ENCODE assay signal across 16 cellular contexts in the genomic region with DNA sequence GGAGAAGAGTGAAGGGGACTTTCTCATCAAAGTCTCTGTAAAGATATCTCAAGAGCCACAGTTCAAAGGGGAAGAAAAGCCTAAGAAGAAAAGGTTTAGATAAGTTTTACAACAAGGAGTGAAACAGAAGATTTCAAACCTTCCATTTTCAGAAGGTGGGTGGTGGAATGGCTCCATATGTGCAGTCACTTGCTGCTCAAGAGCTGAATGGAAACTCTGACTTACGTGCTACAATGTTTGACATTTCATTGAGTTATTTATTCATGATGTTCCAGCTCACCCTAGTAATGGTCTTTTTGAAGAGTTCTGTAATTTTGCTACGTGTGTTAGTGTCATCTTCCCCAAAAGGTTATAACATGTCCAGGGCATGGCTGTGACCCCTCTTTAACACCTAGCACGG. TPM values are rescaled to one million over a fixed set of nuclear protein-coding genes. Genes with fewer than 3 reads are reported as not detected.
DNase-seq lines count a peak whose midpoint lies in the region; ATAC-seq lines count a peak whose summit lies in the region.
"Had no signal": no experiment of that assay in that cellular context is flagged by ENCODE, and none has a peak within 500 bp of the region (broad histone marks: within the 10 kb centered on the region; RNA-seq: fewer than 3 reads in every experiment).

No MANE protein-coding gene starts in this region.

- peak overlapping the region; percentile 95 for H3K27ac Mint-ChIP-seq in activated naive CD8-positive, alpha-beta T cell treated with anti-CD3 and anti-CD28 coated beads for 36 hours

- DNase-seq in activated T-cell treated with anti-CD3 and anti-CD28 coated beads for 24 hours (ENCODE audit: low read depth), result peak; percentile 15
- no peak for DNase-seq in activated T-cell treated with anti-CD3 and anti-CD28 coated beads, Interleukin-2, amount 50 U/mL, for 1 hour
- DNase-seq in stimulated activated CD4-positive, alpha-beta T cell treated with anti-CD3 and anti-CD28 coated beads, Interleukin-4, amount 100 ng/mL, for 24 hours, result peak; percentile 19
- DNase-seq in stimulated activated CD4-positive, alpha-beta T cell treated with anti-CD3 and anti-CD28 coated beads, Interleukin-12 subunit alpha, Interleukin-12 subunit beta, amount 100 ng/mL, for 4 hours, result no peak
- DNase-seq in activated naive CD8-positive, alpha-beta T cell treated with anti-CD3 and anti-CD28 coated beads for 36 hours, result no peak
- DNase-seq in dedifferentiated amniotic fluid mesenchymal stem cell (ENCODE audit: extremely low spot score), result no peak
- DNase-seq: COR-L47, GF-D8, KG1, NCI-H1048, NCI-H146, NCI-H2081, NCI-H510A, NCI-H774, PC-3 had no signal

- H3K36me3 Mint-ChIP-seq in activated naive CD8-positive, alpha-beta T cell treated with anti-CD3 and anti-CD28 coated beads for 36 hours, result peaks cover 36% of the 10 kb centered on the region

- H3K4me1 Mint-ChIP-seq in activated naive CD8-positive, alpha-beta T cell treated with anti-CD3 and anti-CD28 coated beads for 36 hours, result peaks cover 41% of the 10 kb centered on the region

- no peaks in the 10 kb centered on the region for H3K27me3 Mint-ChIP-seq in activated naive CD8-positive, alpha-beta T cell treated with anti-CD3 and anti-CD28 coated beads for 36 hours

- ATAC-seq in GM18519 (IDR thresholded peaks at IDR 0.05; ENCODE audit: low FRiP score, unreplicated experiment), result no peak
- ATAC-seq: PC-3 had no signal

- H3K4me3 Mint-ChIP-seq in activated naive CD8-positive, alpha-beta T cell treated with anti-CD3 and anti-CD28 coated beads for 36 hours, result peak overlapping the region; percentile 41

- H3K9me3 Mint-ChIP-seq in activated naive CD8-positive, alpha-beta T cell treated with anti-CD3 and anti-CD28 coated beads for 36 hours, result peaks cover 8% of the 10 kb centered on the region

RNA-seq across cellular contexts. Expression of a gene that starts 21.7 kb away (rescaled TPM):
- total RNA-seq in activated naive CD8-positive, alpha-beta T cell treated with anti-CD3 and anti-CD28 coated beads for 36 hours, result under 1 TPM; 0.31 to 0.34 TPM
- total RNA-seq: PC-3 had no signal

Comparison
In these comparisons a context has a peak if more than half of its experiments do, and no peak if none do; other contexts are left out.
1. DNase-seq: peak in activated T-cell treated with anti-CD3 and anti-CD28 coated beads for 24 hours (single experiment) and stimulated activated CD4-positive, alpha-beta T cell treated with anti-CD3 and anti-CD28 coated beads, Interleukin-4, amount 100 ng/mL, for 24 hours (single experiment); none in activated T-cell treated with anti-CD3 and anti-CD28 coated beads, Interleukin-2, amount 50 U/mL, for 1 hour (single experiment), stimulated activated CD4-positive, alpha-beta T cell treated with anti-CD3 and anti-CD28 coated beads, Interleukin-12 subunit alpha, Interleukin-12 subunit beta, amount 100 ng/mL, for 4 hours (single experiment), activated naive CD8-positive, alpha-beta T cell treated with anti-CD3 and anti-CD28 coated beads for 36 hours (single experiment) and dedifferentiated amniotic fluid mesenchymal stem cell (single experiment).